ENCODE assay signal across 30 cellular contexts in the genomic region with DNA sequence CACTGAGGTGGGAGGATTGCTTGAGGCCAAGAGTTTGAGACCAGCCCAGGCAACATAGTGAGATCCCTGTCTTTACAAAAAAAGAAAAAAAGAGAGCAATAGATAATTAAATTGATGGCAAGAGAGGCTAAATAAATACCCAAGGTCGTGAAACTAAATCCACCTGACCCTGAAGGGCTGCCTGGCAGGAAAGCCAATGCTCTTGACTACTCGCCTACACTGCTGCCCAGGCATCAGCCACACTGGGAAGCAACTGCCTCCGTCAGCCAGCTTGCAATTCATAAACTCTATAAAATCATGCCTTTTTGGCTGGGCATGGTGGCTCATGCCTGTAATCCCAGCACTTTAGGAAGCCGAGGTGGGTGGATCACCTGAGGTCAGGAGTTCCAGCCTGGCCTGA.
"Had no signal": no experiment of that assay in that cellular context is flagged by ENCODE, and none has a peak within 500 bp of the region (broad histone marks: within the 10 kb centered on the region; RNA-seq: fewer than 3 reads in every experiment).

No MANE protein-coding gene starts in this region.

- H3K4me2 ChIP-seq: KMS-11, PC-9 had no signal

- ATAC-seq: Panc1, Right ventricle myocardium inferior, SK-N-SH treated with all-trans-retinoic acid at 6 μM for 48 hours had no signal

- H3K36me3 ChIP-seq: SJCRH30 had no signal

- H2AFZ ChIP-seq: PC-9 had no signal

- H3K4me3 ChIP-seq: PC-9, SJCRH30, SK-N-MC had no signal

- H3K27me3 ChIP-seq: SJCRH30 had no signal

- H3K9ac ChIP-seq: KMS-11 had no signal

- DNase-seq: Karpas-422, MM.1S, MV-4-11, NCI-H1092, NCI-H1105, NCI-H1417 treated with DMSO at 0.1 percent for 48 hours, NCI-H1436 treated with DMSO at 0.1 percent for 48 hours, NCI-H1694 treated with DMSO at 0.1 percent for 48 hours, NCI-H187 treated with DMSO at 0.1 percent for 48 hours, NCI-H2029, NCI-H2081, NCI-H2171 treated with DMSO at 0.1 percent for 48 hours, NCI-H2227 treated with DMSO at 0.1 percent for 48 hours, NCI-H345, NCI-H446, NCI-H510A treated with DMSO at 0.1 percent for 48 hours, NCI-H524 treated with DMSO at 0.1 percent for 48 hours, NCI-H526 treated with DMSO at 0.1 percent for 48 hours, NCI-H774, PC-9, SHP77, SIG-M5, SJCRH30, T-helper 1 cell had no signal

- H3K27ac ChIP-seq: KMS-11, PC-9, RWPE1, SJCRH30, SK-N-MC had no signal
